23 cellular contexts compared by ENCODE assay signal in genomic region chr2:33525666-33526065, GRCh38.
"Had no signal": no experiment of that assay in that cellular context is flagged by ENCODE, and none has a peak within 500 bp of the region (broad histone marks: within the 10 kb centered on the region; RNA-seq: fewer than 3 reads in every experiment).

No MANE protein-coding gene starts in this region.

- DNase-seq: activated CD4-positive, alpha-beta T cell treated with anti-CD3 and anti-CD28 coated beads, Interleukin-2, amount 50 U/mL, for 1 hour; activated CD4-positive, CD25-positive, alpha-beta regulatory T cell treated with anti-CD3 and anti-CD28 coated beads, Interleukin-2, amount 50 U/mL, for 72 hours; activated CD8-positive, alpha-beta T cell treated with anti-CD3 and anti-CD28 coated beads, Interleukin-2, amount 10 ng/mL, durations not matched to agents 7 days and 5 days; effector memory CD4-positive, alpha-beta T cell; foreskin melanocyte; left ventricle myocardium inferior; midbrain; ovary; psoas muscle; stimulated activated naive CD4-positive, alpha-beta T cell; substantia nigra; thyroid gland had no signal

- H3K36me3 Mint-ChIP-seq: activated naive CD4-positive, alpha-beta T cell treated with anti-CD3 and anti-CD28 coated beads, Interleukin-2, amount 50 U/mL, for 72 hours had no signal

- H3K36me3 ChIP-seq: breast epithelium, neutrophil, ovary, thyroid gland had no signal

- H3K9me3 ChIP-seq: breast epithelium, left ventricle myocardium inferior, neutrophil, ovary, psoas muscle, right atrium auricular region, thyroid gland had no signal

- H3K27me3 ChIP-seq: breast epithelium, hepatocyte, neutrophil, ovary, right atrium auricular region, thyroid gland had no signal

- H3K4me3 ChIP-seq: breast epithelium, hepatocyte, left ventricle myocardium inferior, ovary, psoas muscle, right atrium auricular region, skin epidermis, thyroid gland had no signal

- H2AFZ ChIP-seq: hepatocyte had no signal

- H3K4me3 Mint-ChIP-seq: activated CD8-positive, alpha-beta T cell treated with anti-CD3 and anti-CD28 coated beads, Interleukin-2, amount 10 ng/mL, durations not matched to agents 7 days and 5 days; activated T-helper 1 cell treated with anti-CD3 and anti-CD28 coated beads, Interleukin-12 subunit alpha, Interleukin-12 subunit beta, Interleukin-2, Interleukin-4 antibody, amounts not matched to agents 30 ng/mL and 10 ng/mL and 1 ng/mL, durations not matched to agents 14 hours and 24 hours and 36 hours; central memory CD8-positive, alpha-beta T cell; nephron; T-helper 2 cell treated with Interferon-gamma antibody and Interleukin-4, amounts not matched to agents 5 μg/mL and 100 μg/mL, for 36 hours had no signal

- H3K27me3 Mint-ChIP-seq: central memory CD8-positive, alpha-beta T cell had no signal

- H3K79me2 ChIP-seq: hepatocyte had no signal

- H3K27ac ChIP-seq: breast epithelium, hepatocyte, neutrophil, ovary, psoas muscle, right atrium auricular region, skin epidermis, thyroid gland, VCaP had no signal

- H3K9me3 Mint-ChIP-seq: activated naive CD4-positive, alpha-beta T cell treated with anti-CD3 and anti-CD28 coated beads, Interleukin-2, amount 50 U/mL, for 72 hours; activated T-helper 1 cell treated with anti-CD3 and anti-CD28 coated beads, Interleukin-12 subunit alpha, Interleukin-12 subunit beta, Interleukin-2, Interleukin-4 antibody, amounts not matched to agents 30 ng/mL and 10 ng/mL and 1 ng/mL, durations not matched to agents 14 hours and 24 hours and 36 hours; central memory CD8-positive, alpha-beta T cell; nephron; T-helper 2 cell treated with Interferon-gamma antibody and Interleukin-4, amounts not matched to agents 5 μg/mL and 100 μg/mL, for 36 hours had no signal

- H3K4me2 ChIP-seq: hepatocyte had no signal

- H3K4me1 ChIP-seq: breast epithelium had no signal

- H3K27ac Mint-ChIP-seq: activated CD8-positive, alpha-beta T cell treated with anti-CD3 and anti-CD28 coated beads, Interleukin-2, amount 10 ng/mL, durations not matched to agents 7 days and 5 days; activated naive CD4-positive, alpha-beta T cell treated with anti-CD3 and anti-CD28 coated beads, Interleukin-2, amount 50 U/mL, for 72 hours; nephron had no signal

- H3K4me1 Mint-ChIP-seq: central memory CD8-positive, alpha-beta T cell had no signal

- ATAC-seq: psoas muscle had no signal
